ENCODE assay signal across 8 cellular contexts in genomic region chr1:22053861-22054770, GRCh38. TPM values are rescaled to one million over a fixed set of nuclear protein-coding genes. Genes with fewer than 3 reads are reported as not detected.
DNase-seq lines count a peak whose midpoint lies in the region; ATAC-seq and TF ChIP-seq lines count a peak whose summit lies in the region.

No MANE protein-coding gene starts in this region.

- H3K9ac ChIP-seq in IMR-90 (ENCODE audit: low read depth, low read length): peak overlapping the region; percentile 100

- H3K27me3 ChIP-seq in A673 (replicated peaks; ENCODE audit: insufficient read depth, low read depth, low read length, poor library complexity) (no peaks in the 10 kb centered on the region), IMR-90 (ENCODE audit: control insufficient read depth, insufficient read depth, low read length) (no peaks in the 10 kb centered on the region)

- intact Hi-C loops in A673 (cut with micrococcal nuclease; ENCODE audit: unreplicated experiment) (no loop called here), IMR-90 (cut with micrococcal nuclease) (loop anchor here (5.0 kb wide), 1 partner anchor 33 kb away; no protein-coding TSS in a partner anchor)

- H2AFZ ChIP-seq in IMR-90 (replicated peaks; ENCODE audit: low read length, poor library complexity): no peak overlapping the region

- dilution Hi-C loops in IMR-90 (cut with HindIII; ENCODE audit: low sequenced_read_pairs, unreplicated experiment): no loop called here

- H2BK20ac ChIP-seq in IMR-90 (ENCODE audit: low read depth, low read length): no peak overlapping the region

- H2BK120ac ChIP-seq in IMR-90 (ENCODE audit: low read depth, low read length): no peak overlapping the region

- H3K4me2 ChIP-seq in IMR-90 (ENCODE audit: low read depth, low read length): peak overlapping the region; percentile 78

- H3K36me3 Mint-ChIP-seq in memory B cell: peaks cover 13% of the 10 kb centered on the region

- H3K9me1 ChIP-seq in IMR-90 (ENCODE audit: insufficient read depth, low read length): no peaks in the 10 kb centered on the region; the same call in 1 of the 2 replicates

- peak overlapping the region; percentile 61 for H2AK9ac ChIP-seq in IMR-90 (replicated peaks; ENCODE audit: low read depth, low read length, poor library complexity)

- H3K18ac ChIP-seq in IMR-90 (ENCODE audit: low read depth, low read length): no peak overlapping the region

- TF ChIP-seq POLR2A in IMR-90 (IDR thresholded peaks at IDR 0.05; ENCODE audit: low read depth, low read length): no peak

- no peak for ATAC-seq in IMR-90 (ENCODE audit: low read depth)
- ATAC-seq in memory B cell (ENCODE audit: low read depth): no peak
- ATAC-seq in GM18498 (IDR thresholded peaks at IDR 0.05; ENCODE audit: unreplicated experiment): no peak

- H3K4me1 Mint-ChIP-seq in memory B cell: peaks cover 17% of the 10 kb centered on the region

- H4K91ac ChIP-seq in IMR-90 (ENCODE audit: insufficient read depth, low read depth, low read length): 0 out of 2 replicates have a peak overlapping the region, but pooled peaks have one; percentile 64

- in situ Hi-C loops in IMR-90 (cut with MboI; ENCODE audit: low sequenced_read_pairs): no loop called here
- in situ Hi-C loops in astrocyte of the cerebellum (cut with HindIII; ENCODE audit: low sequenced_read_pairs): loop anchor here (5.0 kb wide), 1 partner anchor 58 kb away; no protein-coding TSS in a partner anchor

- H3K27ac Mint-ChIP-seq in memory B cell: peak overlapping the region; percentile 99

- CTCF ChIA-PET in A673 (lab: Charles Lee) (no interaction called here), IMR-90 (lab: Yijun Ruan, JAX) (no interaction called here)

- no peak for DNase-seq in A673 (ENCODE audit: low spot score)
- DNase-seq in IMR-90: peak; percentile 20
- DNase-seq in astrocyte of the cerebellum (ENCODE audit: low read depth): no peak
- no peak for DNase-seq in memory B cell (ENCODE audit: low spot score in 2 of 2)
- no peak for DNase-seq in superior temporal gyrus (ENCODE audit: extremely low spot score)
- DNase-seq in NCI-H1105 (lab: John Stamatoyannopoulos, UW): no peak
- DNase-seq in COR-L47 (lab: John Stamatoyannopoulos, UW): no peak

- H2AK5ac ChIP-seq in IMR-90 (ENCODE audit: low read depth, low read length): peak overlapping the region; percentile 72

- H2BK15ac ChIP-seq in IMR-90 (ENCODE audit: low read depth, low read length): no peak overlapping the region

- H3K4me1 ChIP-seq in A673 (ENCODE audit: insufficient read depth, low read length, poor library complexity, severe bottlenecking) (peaks cover 10% of the 10 kb centered on the region), IMR-90 (ENCODE audit: control insufficient read depth, insufficient read depth, low read length) (peaks cover 7% of the 10 kb centered on the region)

- H3K23ac ChIP-seq in IMR-90 (ENCODE audit: low read depth, low read length): peak overlapping the region; percentile 90; the same call in 1 of the 2 replicates

- H4K8ac ChIP-seq in IMR-90 (ENCODE audit: low read depth in 2 of 2, low read length in 2 of 2): no peak overlapping the region

- H4K5ac ChIP-seq in IMR-90 (ENCODE audit: low read depth, low read length): no peak overlapping the region

- H3K27ac ChIP-seq in A673 (ENCODE audit: low read depth, low read length, poor library complexity, severe bottlenecking) (peak overlapping the region; percentile 92), IMR-90 (ENCODE audit: insufficient read depth, low read length) (peak overlapping the region; percentile 98)

- peak overlapping the region; percentile 89 for H3K14ac ChIP-seq in IMR-90 (replicated peaks; ENCODE audit: low read depth, low read length)

- TF ChIP-seq CTCF in A673 (conservative IDR thresholded peaks at IDR 0.05; ENCODE audit: low read depth, low read length): no peak
- TF ChIP-seq CTCF in IMR-90 (conservative IDR thresholded peaks at IDR 0.05; ENCODE audit: low read depth, low read length): no peak
- no peak for TF ChIP-seq CTCF in astrocyte of the cerebellum (IDR thresholded peaks at IDR 0.05; ENCODE audit: low read depth, low read length, missing control alignments)

- peaks cover 5 to 11% of the 10 kb centered on the region in 2 experiments; a peak in 1 of 4 replicates for H3K79me1 ChIP-seq in IMR-90 (ENCODE audit: low read depth in 1 of 2, low read length in 2 of 2)

- BruUV-seq in A673 (replicated peaks; lab: Mats Ljungman, UMichigan) (TSS peak; percentile 39), IMR-90 (replicated peaks; lab: Mats Ljungman, UMichigan) (no TSS peak)

- H3K4ac ChIP-seq in IMR-90 (ENCODE audit: low read depth, low read length): peak overlapping the region; percentile 88; the same call in 1 of the 2 replicates

- H3K27me3 Mint-ChIP-seq in memory B cell: no peaks in the 10 kb centered on the region

- H3K9me3 Mint-ChIP-seq in memory B cell: no peaks in the 10 kb centered on the region

- peak overlapping the region; percentile 76; the same call in 1 of the 2 replicates for H3K56ac ChIP-seq in IMR-90 (ENCODE audit: extremely low read depth, insufficient read depth, low read length)

- POLR2A ChIA-PET in A673 (lab: Charles Lee; ENCODE audit: low non-redundant PET) (interaction anchor here (0.5 to 0.7 kb wide), 2 partner anchors 30 to 498 kb away, joined by 3 read pairs; no protein-coding TSS in a partner anchor), IMR-90 (lab: Charles Lee; ENCODE audit: unreplicated experiment) (no interaction called here)

- peaks cover 58% of the 10 kb centered on the region for H4K20me1 ChIP-seq in IMR-90 (ENCODE audit: insufficient read depth, low read length)

- peak overlapping the region; percentile 98 for H3K4me3 Mint-ChIP-seq in memory B cell

- no peaks in the 10 kb centered on the region for H3K9me3 ChIP-seq in A673 (ENCODE audit: low read depth, low read length, poor library complexity, severe bottlenecking)
- no peaks in the 10 kb centered on the region for H3K9me3 ChIP-seq in IMR-90 (ENCODE audit: control insufficient read depth, insufficient read depth, low read length)

- peak overlapping the region; percentile 93 for H3K4me3 ChIP-seq in A673 (ENCODE audit: low read depth, low read length, poor library complexity, severe bottlenecking)
- H3K4me3 ChIP-seq in IMR-90 (ENCODE audit: insufficient read depth, low read depth, low read length): peak overlapping the region; percentile 98
- peak overlapping the region; percentile 82 for H3K4me3 ChIP-seq in astrocyte of the cerebellum (ENCODE audit: low read depth, low read length)

- WGBS in IMR-90 (ENCODE audit: extremely low coverage in 2 of 2, insufficient read length in 1 of 2), 2 experiments: 100% methylated on average over 3 of the region's 19 CpGs; no CpG with 5 or more reads in 1 of the 2 experiments

- no peak for TF ChIP-seq RAD21 in IMR-90 (IDR thresholded peaks at IDR 0.05; ENCODE audit: low read length)

- peak overlapping the region; percentile 73 for H2BK5ac ChIP-seq in IMR-90 (ENCODE audit: low read depth, low read length, poor library complexity, severe bottlenecking)

- H3K36me3 ChIP-seq in A673 (ENCODE audit: insufficient read depth, low read length, poor library complexity, severe bottlenecking) (peaks cover 10% of the 10 kb centered on the region), IMR-90 (ENCODE audit: control insufficient read depth, insufficient read depth, low read length) (peaks cover 7% of the 10 kb centered on the region)

TF ChIP-seq in IMR-90, 13 proteins besides CTCF, POLR2A, EP300 and RAD21:
- TF ChIP-seq FOS (IDR thresholded peaks at IDR 0.05; ENCODE audit: low read depth, low read length) (no peak), MXI1 (IDR thresholded peaks at IDR 0.05; ENCODE audit: borderline replicate concordance, low read depth, low read length) (no peak), MAZ (IDR thresholded peaks at IDR 0.05; ENCODE audit: borderline replicate concordance, low read depth, low read length) (no peak), NFE2L2 (IDR thresholded peaks at IDR 0.05; ENCODE audit: low read depth, low read length) (no peak), ELK1 (IDR thresholded peaks at IDR 0.05; ENCODE audit: borderline replicate concordance, low read depth, low read length) (no peak), BHLHE40 (IDR thresholded peaks at IDR 0.05; ENCODE audit: low read depth, low read length) (no peak), CEBPB (IDR thresholded peaks at IDR 0.05; ENCODE audit: low read depth, low read length) (no peak), MAFK (IDR thresholded peaks at IDR 0.05; ENCODE audit: low read depth, low read length) (no peak), USF2 (IDR thresholded peaks at IDR 0.05; ENCODE audit: low read depth, low read length) (no peak)
TF ChIP-seq in IMR-90: peak in this region for 0.

RNA-seq across cellular contexts. Expression of gene CDC42, which starts 1.6 kb away (rescaled TPM):
- total RNA-seq in A673 (2021) (188 and 198 TPM in 2 replicates), IMR-90 (2012; rRNA removed) (609 and 676 TPM in 2 replicates)
- 143 and 162 TPM in 2 replicates for polyA plus RNA-seq in IMR-90 (2012; rRNA removed)
- 33.0 and 68.9 TPM in 2 replicates for polyA plus RNA-seq in IMR-90 (2012; cell fraction: cytosol; rRNA removed)
- 7.9 and 79.6 TPM in 2 replicates for polyA plus RNA-seq in IMR-90 (2012; cell fraction: nucleus; rRNA removed; ENCODE audit: low replicate concordance)

RNA-seq across cellular contexts. Expression of gene CELA3A, which starts 52.7 kb away (rescaled TPM):
- total RNA-seq in A673 (2021) (not detected in 2 replicates), IMR-90 (2012; rRNA removed) (not detected in 2 replicates)
- not detected in 2 replicates for polyA plus RNA-seq in IMR-90 (2012; rRNA removed)
- polyA plus RNA-seq in IMR-90 (2012; cell fraction: cytosol; rRNA removed): not detected in 2 replicates
- not detected in 2 replicates for polyA plus RNA-seq in IMR-90 (2012; cell fraction: nucleus; rRNA removed; ENCODE audit: low replicate concordance)
